19 cellular contexts compared by ENCODE assay signal in the genomic region with DNA sequence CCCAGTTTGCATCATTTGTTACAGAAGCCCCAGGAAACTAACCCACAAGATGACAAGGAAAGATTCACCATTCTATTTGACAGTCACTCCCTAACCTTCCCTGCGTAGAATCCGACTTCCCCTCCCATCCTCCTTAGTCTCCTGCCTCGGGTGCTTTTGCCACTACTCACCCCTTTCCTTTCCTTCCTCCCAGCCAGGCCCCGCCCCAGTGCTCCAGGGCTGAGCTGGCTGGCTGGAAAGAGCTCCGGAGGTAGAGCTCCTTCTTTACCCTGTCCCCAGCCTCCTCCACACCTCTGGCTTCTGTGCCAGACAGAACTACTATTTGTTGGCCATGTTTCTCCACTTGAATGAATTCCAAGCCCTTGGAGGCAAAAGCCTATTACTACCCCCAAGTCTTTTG.
DNase-seq lines count a peak whose midpoint lies in the region; ATAC-seq, FAIRE-seq and TF ChIP-seq lines count a peak whose summit lies in the region.
"Had no signal": no experiment of that assay in that cellular context is flagged by ENCODE, and none has a peak within 500 bp of the region (broad histone marks: within the 10 kb centered on the region; RNA-seq: fewer than 3 reads in every experiment).

No MANE protein-coding gene starts in this region.

- intact Hi-C loops in colonic mucosa (cut with DNase I) = no loop called here

- no peaks in the 10 kb centered on the region for H4K20me1 ChIP-seq in keratinocyte (ENCODE audit: control insufficient read depth, extremely low read depth, insufficient read depth, low read length)

- H3K27ac ChIP-seq in WERI-Rb-1 = no peak overlapping the region
- H3K27ac ChIP-seq in keratinocyte (ENCODE audit: control insufficient read depth, insufficient read depth, low read length) = no peak overlapping the region
- H3K27ac ChIP-seq in colonic mucosa = no peak overlapping the region
- H3K27ac ChIP-seq: SJCRH30 had no signal

- FAIRE-seq in H54 (lab: Jason Lieb, UNC) (no peak), keratinocyte (lab: Jason Lieb, UNC) (peak; percentile 92)
- FAIRE-seq: frontal cortex had no signal

- H3K4me1 Mint-ChIP-seq in type B pancreatic cell (ENCODE audit: unreplicated experiment) = peaks cover 7% of the 10 kb centered on the region
- H3K4me1 Mint-ChIP-seq: activated CD4-positive, alpha-beta T cell treated with anti-CD3 and anti-CD28 coated beads for 36 hours had no signal

- H3K9ac ChIP-seq in keratinocyte (ENCODE audit: control insufficient read depth, extremely low read depth, insufficient read depth, low read length) = no peak overlapping the region
- H3K9ac ChIP-seq in colonic mucosa (ENCODE audit: low read depth in 2 of 2, low read length in 2 of 2) = no peak overlapping the region

- no peak overlapping the region for H3K4me3 ChIP-seq in WERI-Rb-1 (ENCODE audit: low read depth, low read length)
- no peak overlapping the region for H3K4me3 ChIP-seq in keratinocyte (ENCODE audit: control insufficient read depth in 2 of 3, extremely low read depth in 1 of 3, insufficient read depth in 2 of 3, low read depth in 1 of 3, low read length in 3 of 3)
- H3K4me3 ChIP-seq in colonic mucosa = no peak overlapping the region
- H3K4me3 ChIP-seq: SJCRH30 had no signal

- peak overlapping the region; percentile 51 for H3K4me2 ChIP-seq in keratinocyte (ENCODE audit: control insufficient read depth, extremely low read depth, insufficient read depth, low read depth, low read length)

- ATAC-seq in HG03139 (IDR thresholded peaks at IDR 0.05; ENCODE audit: unreplicated experiment) (no peak), GM18909 (IDR thresholded peaks at IDR 0.05; ENCODE audit: poor library complexity, unreplicated experiment) (no peak)

- H3K36me3 Mint-ChIP-seq in type B pancreatic cell = no peaks in the 10 kb centered on the region
- H3K36me3 Mint-ChIP-seq: CD4-positive, CD25-positive, alpha-beta regulatory T cell; natural killer cell treated with Interleukin-12 subunit alpha and Interleukin-12 subunit beta and Interleukin-15 and Interleukin-18, amount 100 ng/mL, for 72 hours; stimulated activated naive B cell treated with anti-CD40 and anti-IgM and Interleukin-4, amounts not matched to agents 10 μg/mL and 1 μg/mL and 100 μg/mL, for 72 hours had no signal

- no peaks in the 10 kb centered on the region for H3K27me3 ChIP-seq in WERI-Rb-1 (ENCODE audit: insufficient read depth, low read depth, severe bottlenecking)
- peaks cover 15% of the 10 kb centered on the region for H3K27me3 ChIP-seq in keratinocyte (ENCODE audit: control insufficient read depth, extremely low read depth, insufficient read depth, low read length)
- no peaks in the 10 kb centered on the region for H3K27me3 ChIP-seq in colonic mucosa
- H3K27me3 ChIP-seq: SJCRH30 had no signal

- H2AFZ ChIP-seq in keratinocyte (ENCODE audit: control insufficient read depth, low read length) = peak overlapping the region; percentile 17

- H3K27me3 Mint-ChIP-seq in type B pancreatic cell = peaks cover 32% of the 10 kb centered on the region

- no peak overlapping the region for H3K4me3 Mint-ChIP-seq in type B pancreatic cell
- H3K4me3 Mint-ChIP-seq: activated CD4-positive, alpha-beta T cell treated with anti-CD3 and anti-CD28 coated beads for 36 hours; CD4-positive, CD25-positive, alpha-beta regulatory T cell; natural killer cell treated with Interleukin-12 subunit alpha and Interleukin-12 subunit beta and Interleukin-15 and Interleukin-18, amount 100 ng/mL, for 72 hours; stimulated activated naive B cell treated with anti-CD40 and anti-IgM and Interleukin-4, amounts not matched to agents 10 μg/mL and 1 μg/mL and 100 μg/mL, for 72 hours; T-helper 2 cell treated with Interferon-gamma antibody and Interleukin-4, amounts not matched to agents 5 μg/mL and 100 μg/mL, for 36 hours had no signal

- H3K36me3 ChIP-seq in WERI-Rb-1 (no peaks in the 10 kb centered on the region), keratinocyte (ENCODE audit: control insufficient read depth in 2 of 2, extremely low read depth in 1 of 2, insufficient read depth in 2 of 2, low read length in 2 of 2) (no peaks in the 10 kb centered on the region), colonic mucosa (no peaks in the 10 kb centered on the region)
- H3K36me3 ChIP-seq: SJCRH30 had no signal

- H3K9me3 ChIP-seq in WERI-Rb-1 (ENCODE audit: severe bottlenecking) (no peaks in the 10 kb centered on the region), keratinocyte (ENCODE audit: control insufficient read depth, low read depth, low read length) (no peaks in the 10 kb centered on the region), colonic mucosa (no peaks in the 10 kb centered on the region)
- H3K9me3 ChIP-seq: SJCRH30 had no signal

- no peaks in the 10 kb centered on the region for H3K9me1 ChIP-seq in keratinocyte (ENCODE audit: control insufficient read depth, extremely low read depth, insufficient read depth, low read length)

- H3K27ac Mint-ChIP-seq in type B pancreatic cell = no peak overlapping the region
- H3K27ac Mint-ChIP-seq: activated CD4-positive, alpha-beta T cell treated with anti-CD3 and anti-CD28 coated beads for 36 hours; CD4-positive, CD25-positive, alpha-beta regulatory T cell; natural killer cell treated with Interleukin-12 subunit alpha and Interleukin-12 subunit beta and Interleukin-15 and Interleukin-18, amount 100 ng/mL, for 72 hours; stimulated activated naive B cell treated with anti-CD40 and anti-IgM and Interleukin-4, amounts not matched to agents 10 μg/mL and 1 μg/mL and 100 μg/mL, for 72 hours; T-helper 2 cell treated with Interferon-gamma antibody and Interleukin-4, amounts not matched to agents 5 μg/mL and 100 μg/mL, for 36 hours had no signal

- DNase-seq in A172 (ENCODE audit: low spot score) (peak; percentile 34), H54 (ENCODE audit: insufficient read length, low spot score) (peak; percentile 18), WERI-Rb-1 (peak; percentile 11), keratinocyte (ENCODE audit: low read depth, low spot score) (peak; percentile 5), colonic mucosa (no peak), type B pancreatic cell (ENCODE audit: extremely low spot score, unreplicated experiment) (no peak)
- DNase-seq: activated CD4-positive, alpha-beta T cell treated with anti-CD3 and anti-CD28 coated beads for 36 hours; activated CD8-positive, alpha-beta memory T cell treated with anti-CD3 and anti-CD28 coated beads, Interleukin-2, amount 50 U/mL, for 4 hours; activated gamma-delta T cell treated with Interleukin-2 at 50 U/mL for 16 hours; DND-41; NCI-H2029; stimulated activated naive B cell treated with anti-CD40 and anti-IgM and Interleukin-4, amounts not matched to agents 10 μg/mL and 1 μg/mL and 100 μg/mL, for 72 hours had no signal

- no peaks in the 10 kb centered on the region for H3K9me3 Mint-ChIP-seq in type B pancreatic cell
- H3K9me3 Mint-ChIP-seq: natural killer cell treated with Interleukin-12 subunit alpha and Interleukin-12 subunit beta and Interleukin-15 and Interleukin-18, amount 100 ng/mL, for 72 hours; T-helper 2 cell treated with Interferon-gamma antibody and Interleukin-4, amounts not matched to agents 5 μg/mL and 100 μg/mL, for 36 hours had no signal

- peaks cover 21% of the 10 kb centered on the region for H3K4me1 ChIP-seq in keratinocyte (ENCODE audit: control insufficient read depth, extremely low read depth, insufficient read depth, low read length)
- H3K4me1 ChIP-seq in colonic mucosa = no peaks in the 10 kb centered on the region

- TF ChIP-seq CTCF in WERI-Rb-1 (IDR thresholded peaks at IDR 0.05; ENCODE audit: low read depth, low read length) = no peak
- TF ChIP-seq CTCF in keratinocyte (optimal IDR thresholded peaks at IDR 0.05 in 1 of 3, IDR thresholded peaks at IDR 0.05 in 1 of 3, conservative IDR thresholded peaks at IDR 0.05 in 1 of 3; ENCODE audit: extremely low read depth in 1 of 3, insufficient read depth in 2 of 3, low read length in 3 of 3) = no peak
- TF ChIP-seq CTCF in colonic mucosa (IDR thresholded peaks at IDR 0.05) = no peak
- TF ChIP-seq CTCF in type B pancreatic cell (conservative IDR thresholded peaks at IDR 0.05) = no peak

- no peaks in the 10 kb centered on the region for H3K79me2 ChIP-seq in keratinocyte (ENCODE audit: control insufficient read depth, insufficient read depth, low read length)

- dilution Hi-C loops in keratinocyte (cut with MboI; ENCODE audit: extremely low pct_ligation_motif_present, low sequenced_read_pairs) = no loop called here

- TF ChIP-seq POLR2A in H54 (IDR thresholded peaks at IDR 0.05; ENCODE audit: low read depth, low read length) = no peak

Comparison
In these comparisons a context has a peak if more than half of its experiments do, and no peak if none do; other contexts are left out.
1. DNase-seq: peak in A172 (single experiment), H54 (single experiment), WERI-Rb-1 (single experiment) and keratinocyte (single experiment); none in colonic mucosa (single experiment) and type B pancreatic cell (single experiment).